In genomic region chr15:49079340-49080039, GRCh38 we compare ENCODE assay signal across 1 cellular context.
TF ChIP-seq lines count a peak whose summit lies in the region.

No MANE protein-coding gene starts in this region.

TF ChIP-seq in IMR-90, 13 proteins besides CTCF, POLR2A, EP300 and RAD21 (continued from another document):
- no peak for TF ChIP-seq CEBPB (IDR thresholded peaks at IDR 0.05; ENCODE audit: low read depth, low read length)
- no peak for TF ChIP-seq MAFK (IDR thresholded peaks at IDR 0.05; ENCODE audit: low read depth, low read length)
- no peak for TF ChIP-seq MAZ (IDR thresholded peaks at IDR 0.05; ENCODE audit: borderline replicate concordance, low read depth, low read length)
- TF ChIP-seq NFE2L2 (IDR thresholded peaks at IDR 0.05; ENCODE audit: low read depth, low read length), result no peak
- TF ChIP-seq CHD1 (IDR thresholded peaks at IDR 0.05; ENCODE audit: low read depth, low read length), result no peak
- no peak for TF ChIP-seq ELK1 (IDR thresholded peaks at IDR 0.05; ENCODE audit: borderline replicate concordance, low read depth, low read length)
